8 cellular contexts compared by ENCODE assay signal in the genomic region with DNA sequence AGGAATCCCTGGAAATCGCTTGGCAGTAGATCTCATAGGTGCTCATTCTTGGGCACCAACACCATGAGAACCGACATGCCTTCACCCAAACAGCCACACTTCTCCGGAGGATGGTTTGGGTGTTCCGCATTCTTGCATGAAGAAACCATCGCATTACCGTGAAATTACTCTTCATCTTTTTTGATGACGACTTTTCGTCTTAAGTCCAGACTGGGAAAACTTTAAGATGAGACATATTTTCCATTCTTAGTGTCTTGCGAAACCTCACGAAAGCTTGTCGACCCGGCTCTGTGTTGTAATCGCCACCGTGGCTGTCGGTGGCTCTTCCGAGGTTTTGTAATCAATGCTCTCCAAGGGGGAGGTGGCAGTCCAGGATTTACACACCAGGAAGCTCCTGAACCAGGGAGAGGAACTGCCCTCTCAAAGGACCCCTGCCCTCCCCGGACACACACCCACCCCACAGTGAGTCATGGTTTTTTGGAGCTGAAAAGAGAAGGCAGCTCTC. TPM values are rescaled to one million over a fixed set of nuclear protein-coding genes. Genes with fewer than 3 reads are reported as not detected.
DNase-seq lines count a peak whose midpoint lies in the region; ATAC-seq, FAIRE-seq and TF ChIP-seq lines count a peak whose summit lies in the region.

No MANE protein-coding gene starts in this region.

- TF ChIP-seq EP300 in Ishikawa (IDR thresholded peaks at IDR 0.05; ENCODE audit: borderline replicate concordance), result no peak

- H3K4me3 ChIP-seq in AG10803 (ENCODE audit: low read length), result peak overlapping the region; percentile 91
- peak overlapping the region in 1 of 2 donors; percentile 92 for H3K4me3 ChIP-seq in ascending aorta
- H3K4me3 ChIP-seq in lower leg skin (ENCODE audit: low read depth, poor library complexity, severe bottlenecking), result no peak overlapping the region

- H3K27ac ChIP-seq in ascending aorta, result peak overlapping the region; percentile 96 to 99

- ATAC-seq in HG02678 (IDR thresholded peaks at IDR 0.05; ENCODE audit: unreplicated experiment) (no peak), HG03354 (IDR thresholded peaks at IDR 0.05; ENCODE audit: poor library complexity, severe bottlenecking, unreplicated experiment) (no peak), HG03571 (IDR thresholded peaks at IDR 0.05; ENCODE audit: unreplicated experiment) (no peak)

- 48 to 50% methylated on average over 17 of the region's 17 CpGs for WGBS in lower leg skin, 2 donors

- H3K36me3 ChIP-seq in ascending aorta, result no peaks in the 10 kb centered on the region

- H3K4me1 ChIP-seq in ascending aorta, result peaks cover 0 to 17% of the 10 kb centered on the region in 2 donors

- TF ChIP-seq POLR2A in lower leg skin (IDR thresholded peaks at IDR 0.05), result no peak

- TF ChIP-seq CTCF in AG10803 (conservative IDR thresholded peaks at IDR 0.05; ENCODE audit: low read length) (no peak), ascending aorta (IDR thresholded peaks at IDR 0.05) (no peak), lower leg skin (IDR thresholded peaks at IDR 0.05) (no peak), D721Med (IDR thresholded peaks at IDR 0.05; ENCODE audit: insufficient read depth, missing control alignments) (no peak)

- intact Hi-C loops in ascending aorta (cut with DNase I), result loop anchor here (5.0 kb wide), 1 partner anchor 1226 kb away; a partner anchor contains a TSS
- intact Hi-C loops in lower leg skin (cut with DNase I; ENCODE audit: low total_unique reads), result no loop called here

- no peak for TF ChIP-seq RAD21 in Ishikawa (IDR thresholded peaks at IDR 0.05; ENCODE audit: low read depth)

- no peak for FAIRE-seq in D721Med (lab: Jason Lieb, UNC)

- DNase-seq in AG10803 (ENCODE audit: low read depth) (peak; percentile 100), ascending aorta (ENCODE audit: low spot score in 2 of 2) (peak; percentile 50 to 76), lower leg skin (ENCODE audit: low spot score in 2 of 2) (peak; percentile 60 to 91), D721Med (ENCODE audit: insufficient read length, low spot score) (no peak)

- no peaks in the 10 kb centered on the region for H3K27me3 ChIP-seq in ascending aorta

- no peaks in the 10 kb centered on the region for H3K9me3 ChIP-seq in ascending aorta

TF ChIP-seq in Ishikawa, 13 proteins besides CTCF, POLR2A, EP300 and RAD21:
- TF ChIP-seq YY1 (IDR thresholded peaks at IDR 0.05; ENCODE audit: low read depth), result no peak
- TF ChIP-seq CEBPB (IDR thresholded peaks at IDR 0.05), result peak; percentile 90

RNA-seq across cellular contexts. Expression of a gene that starts 1.7 kb away (rescaled TPM):
- 84.4 TPM for total RNA-seq in ascending aorta
- 100 to 1,000 TPM; 127 to 162 (median 143) TPM for total RNA-seq in lower leg skin

RNA-seq across cellular contexts. Expression of a gene that starts 44.1 kb away (rescaled TPM):
- 6.8 TPM for total RNA-seq in ascending aorta
- total RNA-seq in lower leg skin, result 10 to 100 TPM; 15.1 to 28.3 (median 18.6) TPM
